9 cellular contexts compared by ENCODE assay signal in genomic region chr1:158121604-158122254, GRCh38. TPM values are rescaled to one million over a fixed set of nuclear protein-coding genes. Genes with fewer than 3 reads are reported as not detected.
A peak's percentile ranks its signal among the peaks of the same experiment; 100 is the strongest.
DNase-seq lines count a peak whose midpoint lies in the region; ATAC-seq, FAIRE-seq and TF ChIP-seq lines count a peak whose summit lies in the region.
"Had no signal": no experiment of that assay in that cellular context is flagged by ENCODE, and none has a peak within 500 bp of the region (broad histone marks: within the 10 kb centered on the region; RNA-seq: fewer than 3 reads in every experiment).

No MANE protein-coding gene starts in this region.

- no peak overlapping the region for H3K4me2 ChIP-seq in astrocyte (ENCODE audit: low read length)

- FAIRE-seq in astrocyte (lab: Jason Lieb, UNC), result peak; percentile 37
- FAIRE-seq: endometrium had no signal

- H3K27me3 ChIP-seq in AG04450 (ENCODE audit: control insufficient read depth, insufficient read depth, low read length) (peaks cover 34% of the 10 kb centered on the region), astrocyte (ENCODE audit: insufficient read depth, low read length) (peaks cover 16% of the 10 kb centered on the region), lower lobe of right lung (ENCODE audit: low read depth) (peaks cover 34% of the 10 kb centered on the region)

- CTCF ChIA-PET in AG04450 (lab: Charles Lee), result interaction anchor here (0.6 to 23.1 kb wide), 18 partner anchors 8 to 877 kb away, joined by 3 to 1031 read pairs (median 5); partner anchors contain the start of gene KIRREL1

- no peaks in the 10 kb centered on the region for H3K36me3 ChIP-seq in astrocyte (ENCODE audit: insufficient read depth, low read length)
- H3K36me3 ChIP-seq in lower lobe of right lung, result no peaks in the 10 kb centered on the region

- no peaks in the 10 kb centered on the region for H3K9me3 ChIP-seq in AG04450 (ENCODE audit: control insufficient read depth, insufficient read depth, low read length)
- H3K9me3 ChIP-seq in astrocyte (ENCODE audit: insufficient read depth, low read depth, low read length), result no peaks in the 10 kb centered on the region
- no peaks in the 10 kb centered on the region for H3K9me3 ChIP-seq in lower lobe of right lung

- H3K79me2 ChIP-seq in astrocyte (ENCODE audit: insufficient read depth, low read length), result no peaks in the 10 kb centered on the region

- H3K36me3 Mint-ChIP-seq in astrocyte (ENCODE audit: low read depth, unreplicated experiment), result no peaks in the 10 kb centered on the region

- no peak overlapping the region for H3K4me3 ChIP-seq in AG04450 (ENCODE audit: low read depth, low read length)
- H3K4me3 ChIP-seq in astrocyte (ENCODE audit: insufficient read depth, low read depth, low read length), result no peak overlapping the region
- no peak overlapping the region for H3K4me3 ChIP-seq in lower lobe of right lung

- DNase-seq in AG04450 (ENCODE audit: low read depth, low spot score) (no peak), GDM1 (lab: John Stamatoyannopoulos, UW) (peak; percentile 21), NCI-H2196 treated with DMSO at 0.1 percent for 48 hours (lab: John Stamatoyannopoulos, UW; ENCODE audit: unreplicated experiment) (peak; percentile 2), astrocyte (ENCODE audit: low read depth) (no peak), lower lobe of right lung (no peak), putamen (ENCODE audit: low spot score) (no peak)

- no peak overlapping the region for H3K27ac ChIP-seq in AG04450 (ENCODE audit: low read depth, low read length)
- H3K27ac ChIP-seq in astrocyte (ENCODE audit: low read depth, low read length), result no peak overlapping the region
- H3K27ac ChIP-seq in lower lobe of right lung, result no peak overlapping the region

- peak; percentile 64 for TF ChIP-seq CTCF in AG04450 (IDR thresholded peaks at IDR 0.05; ENCODE audit: low read depth, low read length)
- peak; percentile 68 for TF ChIP-seq CTCF in astrocyte (IDR thresholded peaks at IDR 0.05; ENCODE audit: insufficient read depth, low read depth, low read length)
- TF ChIP-seq CTCF in lower lobe of right lung (IDR thresholded peaks at IDR 0.05), result peak; percentile 55

- peaks cover 5% of the 10 kb centered on the region for H3K4me1 Mint-ChIP-seq in astrocyte (ENCODE audit: low read depth, unreplicated experiment)

- H2AFZ ChIP-seq in astrocyte (ENCODE audit: low read depth, low read length), result no peak overlapping the region

- no peak overlapping the region for H3K9ac ChIP-seq in astrocyte (ENCODE audit: low read length)

- ATAC-seq in lower lobe of right lung, result peak; percentile 49 to 57
- ATAC-seq in GM21529 (IDR thresholded peaks at IDR 0.05; ENCODE audit: unreplicated experiment), result no peak
- no peak for ATAC-seq in GM18868 (IDR thresholded peaks at IDR 0.05; ENCODE audit: unreplicated experiment)

- no peak overlapping the region for H3K4me3 Mint-ChIP-seq in astrocyte (ENCODE audit: unreplicated experiment)

- H3K9me3 Mint-ChIP-seq in astrocyte (ENCODE audit: unreplicated experiment), result no peaks in the 10 kb centered on the region

- no peaks in the 10 kb centered on the region for H4K20me1 ChIP-seq in astrocyte (ENCODE audit: insufficient read depth, low read length)

- peaks cover 17% of the 10 kb centered on the region for H3K27me3 Mint-ChIP-seq in astrocyte (ENCODE audit: low read depth, unreplicated experiment)

- intact Hi-C loops in lower lobe of right lung (cut with DNase I), result loop anchor here (10.0 kb wide), 1 partner anchor 157 kb away; no protein-coding TSS in a partner anchor

- no peak overlapping the region for H3K27ac Mint-ChIP-seq in astrocyte (ENCODE audit: unreplicated experiment)

- H3K4me1 ChIP-seq in astrocyte (ENCODE audit: insufficient read depth, low read length) (no peaks in the 10 kb centered on the region), lower lobe of right lung (peaks cover 7% of the 10 kb centered on the region)

- POLR2A ChIA-PET in AG04450 (lab: Yijun Ruan, JAX), result interaction anchor here (0.7 to 1.1 kb wide), 2 partner anchors 153 to 182 kb away, joined by 3 to 5 read pairs; no protein-coding TSS in a partner anchor

RNA-seq across cellular contexts. Expression of gene CD1D, which starts 59.0 kb away (rescaled TPM):
- polyA plus RNA-seq in AG04450 (2011; rRNA removed), result not detected in 2 replicates
- polyA minus RNA-seq in AG04450 (2011; rRNA and poly(A)+ RNA removed), result 0.18 TPM in 1 of 2 replicates, not detected in the other
- total RNA-seq in astrocyte, result 0.18 TPM in 1 of 2 replicates, not detected in the other
- total RNA-seq in lower lobe of right lung, result 4.6 TPM

Comparison
In these comparisons a context has a peak if more than half of its experiments do, and no peak if none do; other contexts are left out.
1. DNase-seq: peak in GDM1 (single experiment) and NCI-H2196 treated with DMSO at 0.1 percent for 48 hours (single experiment); none in AG04450 (single experiment), astrocyte (single experiment), lower lobe of right lung (single experiment) and putamen (single experiment).
2. ATAC-seq: peak in lower lobe of right lung (2 of 2); none in GM21529 (single experiment) and GM18868 (single experiment).
3. Peak in every context shown above with its lines, with median percentiles within 50 percentile points of each other: CTCF ChIP-seq.